ENCODE assay signal across 8 cellular contexts in the genomic region with DNA sequence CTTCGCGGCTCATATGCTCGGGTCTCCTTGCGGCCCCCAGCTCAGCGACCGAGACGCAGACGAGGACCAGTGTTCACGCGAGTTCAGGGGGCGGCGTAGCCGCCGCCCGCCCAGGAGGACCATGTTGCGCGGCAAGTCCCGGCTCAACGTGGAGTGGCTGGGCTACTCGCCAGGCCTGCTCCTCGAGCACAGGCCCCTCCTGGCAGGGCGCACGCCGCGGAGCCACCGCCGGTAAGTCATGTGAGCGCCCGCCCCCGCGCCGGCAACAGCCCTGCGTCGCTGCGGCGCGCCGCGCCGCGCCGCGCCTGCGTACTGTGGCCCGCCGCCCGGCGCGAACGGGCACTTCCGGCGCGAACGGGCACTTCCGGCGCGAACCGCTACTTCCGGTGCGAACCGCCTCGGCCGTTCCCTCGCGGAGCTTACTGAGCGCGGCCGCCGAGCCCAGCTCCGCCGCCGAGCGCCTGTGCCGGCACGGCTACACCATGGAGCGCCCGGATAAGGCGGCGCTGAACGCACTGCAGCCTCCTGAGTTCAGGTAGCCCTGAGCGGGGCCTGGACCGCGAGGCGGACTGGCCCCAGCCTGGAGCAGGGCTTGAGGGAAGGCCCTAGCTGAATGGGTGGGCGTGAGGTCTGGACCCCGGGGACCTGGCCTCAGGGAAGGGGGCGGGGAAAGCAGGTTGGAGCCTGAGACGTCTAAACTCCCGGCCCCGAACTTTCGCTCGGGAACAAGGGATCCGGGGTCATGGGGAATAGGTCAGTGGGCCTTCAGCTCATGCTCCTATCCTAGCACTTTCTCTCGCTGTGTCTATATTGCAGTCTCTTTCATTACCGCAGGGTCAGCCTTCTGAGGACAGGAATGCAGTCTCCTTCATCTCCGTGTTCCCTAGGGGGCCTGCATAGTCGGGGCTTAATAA. TPM values are rescaled to one million over a fixed set of nuclear protein-coding genes. Genes with fewer than 3 reads are reported as not detected.
DNase-seq lines count a peak whose midpoint lies in the region; ATAC-seq and TF ChIP-seq lines count a peak whose summit lies in the region.

A gene with protein sequence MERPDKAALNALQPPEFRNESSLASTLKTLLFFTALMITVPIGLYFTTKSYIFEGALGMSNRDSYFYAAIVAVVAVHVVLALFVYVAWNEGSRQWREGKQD (plus strand): TSS at position 380 of the 914 bp plus-strand sequence. CDS start 103 bp downstream, at position 483.

- TF ChIP-seq CTCF in DOHH2 (IDR thresholded peaks at IDR 0.05; ENCODE audit: low read depth, low read length, poor library complexity, severe bottlenecking) = no peak
- no peak for TF ChIP-seq CTCF in KMS-11 (conservative IDR thresholded peaks at IDR 0.05; ENCODE audit: low read depth, low read length)
- no peak for TF ChIP-seq CTCF in fibroblast of pulmonary artery (IDR thresholded peaks at IDR 0.05; ENCODE audit: low read length, missing control alignments)
- no peak for TF ChIP-seq CTCF in nephron progenitor cell (IDR thresholded peaks at IDR 0.05)

- intact Hi-C loops in activated T-helper 2 cell treated with anti-CD3 and anti-CD28 coated beads, Interferon-gamma antibody, Interleukin-2, Interleukin-4, amounts not matched to agents 10 μg/mL and 5 μg/mL and 100 μg/mL, durations not matched to agents 14 hours and 24 hours and 36 hours (cut with micrococcal nuclease) = loop anchor here (5.0 to 10.0 kb wide), 4 partner anchors 415 to 922 kb away; a partner anchor contains a TSS

- peak within 1 kb of the TSS; percentile 87 for H3K27ac ChIP-seq in DOHH2 (ENCODE audit: low read depth, low read length)
- H3K27ac ChIP-seq in KMS-11 = peak within 1 kb of the TSS; percentile 90

- no peaks in the 10 kb centered on the region for H3K9me3 ChIP-seq in DOHH2 (ENCODE audit: control insufficient read depth, insufficient read depth, low read length)

- H3K27ac Mint-ChIP-seq in activated T-helper 2 cell treated with anti-CD3 and anti-CD28 coated beads, Interferon-gamma antibody, Interleukin-2, Interleukin-4, amounts not matched to agents 10 μg/mL and 5 μg/mL and 100 μg/mL, durations not matched to agents 14 hours and 24 hours and 36 hours = peak within 1 kb of the TSS; percentile 89
- H3K27ac Mint-ChIP-seq in nephron progenitor cell = peak within 1 kb of the TSS; percentile 97
- H3K27ac Mint-ChIP-seq in stimulated activated naive CD8-positive, alpha-beta T cell treated with anti-CD3 and anti-CD28 coated beads, Interleukin-15, Interleukin-2, amounts not matched to agents 100 ng/mL and 50 ng/mL, for 24 hours = peak within 1 kb of the TSS; percentile 96

- H3K9ac ChIP-seq in KMS-11 = peak within 1 kb of the TSS; percentile 92

- H3K4me1 ChIP-seq in DOHH2 (ENCODE audit: control insufficient read depth, low read length) = peaks cover 44% of the 10 kb centered on the region
- H3K4me1 ChIP-seq in KMS-11 (ENCODE audit: low read depth, poor library complexity, severe bottlenecking) = peaks cover 27% of the 10 kb centered on the region

- H4K20me1 ChIP-seq in DOHH2 (ENCODE audit: control insufficient read depth, insufficient read depth, low read depth, low read length) = peaks cover 20% of the 10 kb centered on the region; the same call in 1 of the 2 replicates
- H4K20me1 ChIP-seq in KMS-11 (ENCODE audit: insufficient read depth) = no peaks in the 10 kb centered on the region

- H3K4me1 Mint-ChIP-seq in activated T-helper 2 cell treated with anti-CD3 and anti-CD28 coated beads, Interferon-gamma antibody, Interleukin-2, Interleukin-4, amounts not matched to agents 10 μg/mL and 5 μg/mL and 100 μg/mL, durations not matched to agents 14 hours and 24 hours and 36 hours (ENCODE audit: low read depth) = peaks cover 36% of the 10 kb centered on the region
- peaks cover 50% of the 10 kb centered on the region for H3K4me1 Mint-ChIP-seq in nephron progenitor cell
- H3K4me1 Mint-ChIP-seq in stimulated activated naive CD8-positive, alpha-beta T cell treated with anti-CD3 and anti-CD28 coated beads, Interleukin-15, Interleukin-2, amounts not matched to agents 100 ng/mL and 50 ng/mL, for 24 hours (ENCODE audit: low read depth) = peaks cover 61% of the 10 kb centered on the region

- H2AFZ ChIP-seq in KMS-11 (ENCODE audit: low read depth) = peak within 1 kb of the TSS; percentile 88

- peak; percentile 75 for ATAC-seq in GM21786 (IDR thresholded peaks at IDR 0.05; ENCODE audit: unreplicated experiment)

- peak within 1 kb of the TSS; percentile 87 for H3K4me3 Mint-ChIP-seq in activated T-helper 2 cell treated with anti-CD3 and anti-CD28 coated beads, Interferon-gamma antibody, Interleukin-2, Interleukin-4, amounts not matched to agents 10 μg/mL and 5 μg/mL and 100 μg/mL, durations not matched to agents 14 hours and 24 hours and 36 hours (ENCODE audit: low read depth)
- peak within 1 kb of the TSS; percentile 90 for H3K4me3 Mint-ChIP-seq in nephron progenitor cell
- peak within 1 kb of the TSS; percentile 95 for H3K4me3 Mint-ChIP-seq in stimulated activated naive CD8-positive, alpha-beta T cell treated with anti-CD3 and anti-CD28 coated beads, Interleukin-15, Interleukin-2, amounts not matched to agents 100 ng/mL and 50 ng/mL, for 24 hours

- no peaks in the 10 kb centered on the region for H3K9me2 ChIP-seq in DOHH2 (replicated peaks; ENCODE audit: control insufficient read depth, low read length)

- no peaks in the 10 kb centered on the region for H3F3A ChIP-seq in DOHH2 (ENCODE audit: control insufficient read depth, insufficient read depth)

- no peaks in the 10 kb centered on the region for H3K27me3 Mint-ChIP-seq in activated T-helper 2 cell treated with anti-CD3 and anti-CD28 coated beads, Interferon-gamma antibody, Interleukin-2, Interleukin-4, amounts not matched to agents 10 μg/mL and 5 μg/mL and 100 μg/mL, durations not matched to agents 14 hours and 24 hours and 36 hours (ENCODE audit: low read depth)
- H3K27me3 Mint-ChIP-seq in nephron progenitor cell (ENCODE audit: low read depth, poor library complexity) = no peaks in the 10 kb centered on the region
- H3K27me3 Mint-ChIP-seq in stimulated activated naive CD8-positive, alpha-beta T cell treated with anti-CD3 and anti-CD28 coated beads, Interleukin-15, Interleukin-2, amounts not matched to agents 100 ng/mL and 50 ng/mL, for 24 hours = no peaks in the 10 kb centered on the region

- peaks cover 29% of the 10 kb centered on the region for H3K36me3 Mint-ChIP-seq in activated T-helper 2 cell treated with anti-CD3 and anti-CD28 coated beads, Interferon-gamma antibody, Interleukin-2, Interleukin-4, amounts not matched to agents 10 μg/mL and 5 μg/mL and 100 μg/mL, durations not matched to agents 14 hours and 24 hours and 36 hours (ENCODE audit: low read depth)
- no peaks in the 10 kb centered on the region for H3K36me3 Mint-ChIP-seq in nephron progenitor cell (ENCODE audit: low read depth)
- H3K36me3 Mint-ChIP-seq in stimulated activated naive CD8-positive, alpha-beta T cell treated with anti-CD3 and anti-CD28 coated beads, Interleukin-15, Interleukin-2, amounts not matched to agents 100 ng/mL and 50 ng/mL, for 24 hours (ENCODE audit: low read depth) = peaks cover 26% of the 10 kb centered on the region

- DNase-seq in RPMI8226 (peak; percentile 89), fibroblast of pulmonary artery (ENCODE audit: low read depth) (peak; percentile 87), nephron progenitor cell (peak; percentile 76)
- peak; percentile 76 for DNase-seq in activated T-helper 2 cell treated with anti-CD3 and anti-CD28 coated beads, Interferon-gamma antibody, Interleukin-2, Interleukin-4, amounts not matched to agents 10 μg/mL and 5 μg/mL and 100 μg/mL, durations not matched to agents 14 hours and 24 hours and 36 hours (ENCODE audit: low spot score)

- H3K4me3 ChIP-seq in DOHH2 (ENCODE audit: low read length) = peak within 1 kb of the TSS; percentile 77
- no peak within 1 kb of the TSS for H3K4me3 ChIP-seq in KMS-11 (IDR thresholded peaks at IDR 0.05; ENCODE audit: insufficient read depth, low read depth, low read length)
- H3K4me3 ChIP-seq in fibroblast of pulmonary artery (replicated peaks; ENCODE audit: low read depth, low read length) = peak within 1 kb of the TSS; percentile 81

- H3K79me2 ChIP-seq in DOHH2 (ENCODE audit: control insufficient read depth, low read length) (peaks cover 67% of the 10 kb centered on the region), KMS-11 (ENCODE audit: insufficient read depth, low read depth) (peaks cover 49% of the 10 kb centered on the region)

- H3K9me3 Mint-ChIP-seq in activated T-helper 2 cell treated with anti-CD3 and anti-CD28 coated beads, Interferon-gamma antibody, Interleukin-2, Interleukin-4, amounts not matched to agents 10 μg/mL and 5 μg/mL and 100 μg/mL, durations not matched to agents 14 hours and 24 hours and 36 hours = no peaks in the 10 kb centered on the region
- peaks cover 48% of the 10 kb centered on the region for H3K9me3 Mint-ChIP-seq in nephron progenitor cell
- H3K9me3 Mint-ChIP-seq in stimulated activated naive CD8-positive, alpha-beta T cell treated with anti-CD3 and anti-CD28 coated beads, Interleukin-15, Interleukin-2, amounts not matched to agents 100 ng/mL and 50 ng/mL, for 24 hours = no peaks in the 10 kb centered on the region

- H3K27me3 ChIP-seq in DOHH2 (ENCODE audit: control insufficient read depth, low read length) (no peaks in the 10 kb centered on the region), KMS-11 (ENCODE audit: insufficient read depth, low read depth) (no peaks in the 10 kb centered on the region)

- H3K4me2 ChIP-seq in DOHH2 (ENCODE audit: low read length) (peak within 1 kb of the TSS; percentile 81), KMS-11 (peak within 1 kb of the TSS; percentile 48)

- H3K36me3 ChIP-seq in DOHH2 (ENCODE audit: control insufficient read depth, low read length) (peaks cover 31% of the 10 kb centered on the region), KMS-11 (ENCODE audit: insufficient read depth) (no peaks in the 10 kb centered on the region)

RNA-seq across cellular contexts. Expression of the gene that starts here (rescaled TPM):
- total RNA-seq in activated T-helper 2 cell treated with anti-CD3 and anti-CD28 coated beads, Interferon-gamma antibody, Interleukin-2, Interleukin-4, amounts not matched to agents 10 μg/mL and 5 μg/mL and 100 μg/mL, durations not matched to agents 14 hours and 24 hours and 36 hours = 40.8 and 43.1 TPM in 2 replicates
